8 cellular contexts compared by ENCODE assay signal in the genomic region with DNA sequence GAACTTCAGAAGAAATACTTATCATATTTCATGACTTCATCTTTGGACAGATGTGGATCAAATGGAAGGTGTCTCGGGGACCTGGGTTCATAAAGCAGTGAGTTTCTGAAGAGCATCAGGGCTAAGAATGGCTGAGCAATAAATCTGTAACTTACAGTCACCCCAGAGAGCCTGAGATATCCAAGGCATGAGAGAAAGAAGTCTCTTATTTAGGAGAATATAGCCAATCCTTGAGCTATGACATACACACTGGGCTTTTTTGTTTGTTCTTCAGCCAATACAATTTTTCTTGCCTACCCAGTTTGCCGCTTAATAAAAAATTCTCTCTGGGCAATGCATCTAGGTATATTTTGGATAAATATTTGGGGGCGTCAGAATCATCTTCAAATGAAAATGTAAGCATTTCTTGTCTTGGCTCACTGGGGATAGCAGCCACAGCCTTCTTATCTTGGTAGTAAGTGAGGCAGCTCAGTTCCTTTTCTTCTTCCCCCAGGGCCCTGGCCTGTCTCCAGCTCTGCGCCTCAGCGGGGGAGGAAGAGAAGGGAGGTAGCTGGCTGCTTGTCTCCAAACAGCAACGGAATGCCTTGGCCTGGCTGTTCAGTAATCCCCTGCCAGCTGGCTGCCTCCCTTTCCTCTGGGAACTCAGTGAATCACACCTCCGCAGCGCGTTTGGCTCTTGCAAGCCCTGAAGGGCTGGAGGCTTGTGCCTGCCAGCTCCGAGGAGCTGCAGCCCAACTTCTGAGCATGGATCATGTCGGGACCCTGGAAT.
DNase-seq lines count a peak whose midpoint lies in the region; ATAC-seq, FAIRE-seq and TF ChIP-seq lines count a peak whose summit lies in the region.

No MANE protein-coding gene starts in this region.

- H3K79me2 ChIP-seq in endothelial cell of umbilical vein (ENCODE audit: control insufficient read depth, insufficient read depth, low read length), result no peaks in the 10 kb centered on the region

- H2AFZ ChIP-seq in endothelial cell of umbilical vein (ENCODE audit: low read depth, low read length), result no peak overlapping the region

- no peaks in the 10 kb centered on the region for H3K36me3 ChIP-seq in endothelial cell of umbilical vein (ENCODE audit: control insufficient read depth in 2 of 2, extremely low read depth in 1 of 2, insufficient read depth in 2 of 2, low read length in 2 of 2)

- peak overlapping the region; percentile 34 for H3K4me3 Mint-ChIP-seq in mesothelial cell of epicardium

- in situ Hi-C loops in Caki2 (cut with HindIII; ENCODE audit: low pct_unique_long_range_greater_than_20kb, low sequenced_read_pairs), result no loop called here

- intact Hi-C loops in endothelial cell of umbilical vein (cut with micrococcal nuclease), result loop anchor here (1.0 kb wide), 1 partner anchor 14 kb away; no protein-coding TSS in a partner anchor

- H3K4me1 Mint-ChIP-seq in mesothelial cell of epicardium, result peaks cover 45% of the 10 kb centered on the region

- BruUV-seq in endothelial cell of umbilical vein (replicated peaks; lab: Mats Ljungman, UMichigan), result no TSS peak

- no peak overlapping the region for H3K9ac ChIP-seq in endothelial cell of umbilical vein (replicated peaks; ENCODE audit: extremely low read depth, insufficient read depth, low read length)

- ATAC-seq in HG03442 (IDR thresholded peaks at IDR 0.05; ENCODE audit: unreplicated experiment) (no peak), HG03354 (IDR thresholded peaks at IDR 0.05; ENCODE audit: poor library complexity, severe bottlenecking, unreplicated experiment) (no peak)

- H4K20me1 ChIP-seq in endothelial cell of umbilical vein (replicated peaks; ENCODE audit: control insufficient read depth, extremely low read depth, insufficient read depth, low read length), result no peaks in the 10 kb centered on the region

- no peaks in the 10 kb centered on the region for H3K9me3 ChIP-seq in endothelial cell of umbilical vein (replicated peaks; ENCODE audit: control insufficient read depth, insufficient read depth, low read length)

- no peaks in the 10 kb centered on the region for H3K27me3 Mint-ChIP-seq in mesothelial cell of epicardium (ENCODE audit: low read depth)

- H3K27me3 ChIP-seq in endothelial cell of umbilical vein (ENCODE audit: control insufficient read depth in 2 of 2, insufficient read depth in 2 of 2, low read length in 2 of 2), result peaks cover 0 to 2% of the 10 kb centered on the region in 2 experiments

- no peak overlapping the region for H3K27ac ChIP-seq in endothelial cell of umbilical vein (ENCODE audit: insufficient read depth, low read depth, low read length)

- dilution Hi-C loops in endothelial cell of umbilical vein (cut with MboI; ENCODE audit: extremely low pct_ligation_motif_present, low sequenced_read_pairs), result no loop called here

- peak; percentile 97 for FAIRE-seq in endothelial cell of umbilical vein (lab: Jason Lieb, UNC)

- POLR2A ChIA-PET in endothelial cell of umbilical vein (lab: Charles Lee), result no interaction called here

- H3K4me3 ChIP-seq in endothelial cell of umbilical vein (replicated peaks in 1 of 3; ENCODE audit: insufficient read depth in 1 of 3, low read depth in 1 of 3, low read length in 3 of 3), result no peak overlapping the region

- no peaks in the 10 kb centered on the region for H3K9me3 Mint-ChIP-seq in mesothelial cell of epicardium

- no peak overlapping the region for H3K4me2 ChIP-seq in endothelial cell of umbilical vein (ENCODE audit: insufficient read depth, low read length)

- H3K9me1 ChIP-seq in endothelial cell of umbilical vein (replicated peaks; ENCODE audit: control insufficient read depth, extremely low read depth, insufficient read depth, low read length), result no peaks in the 10 kb centered on the region

- H3K4me1 ChIP-seq in endothelial cell of umbilical vein (ENCODE audit: control insufficient read depth, extremely low read depth, insufficient read depth, low read length), result peaks cover 11% of the 10 kb centered on the region

- CTCF ChIA-PET in endothelial cell of umbilical vein (lab: Charles Lee), result interaction anchor here (0.8 to 4.9 kb wide), 11 partner anchors 9 to 921 kb away, joined by 3 to 59 read pairs (median 6); no protein-coding TSS in a partner anchor

- TF ChIP-seq CTCF in endothelial cell of umbilical vein (IDR thresholded peaks at IDR 0.05; ENCODE audit: extremely low read depth in 1 of 2, insufficient read depth in 1 of 2, low read depth in 1 of 2, low read length in 2 of 2) (no peak), mesothelial cell of epicardium (IDR thresholded peaks at IDR 0.05; ENCODE audit: unreplicated experiment) (no peak), GM10266 (IDR thresholded peaks at IDR 0.05; ENCODE audit: control insufficient read depth, insufficient read depth, low read depth, missing control alignments) (no peak)

- H3K36me3 Mint-ChIP-seq in mesothelial cell of epicardium, result peaks cover 3% of the 10 kb centered on the region

- DNase-seq in Caki2 (ENCODE audit: low read depth), result peak; percentile 79
- peak; percentile 98 for DNase-seq in endothelial cell of umbilical vein (ENCODE audit: low read depth, low spot score)
- DNase-seq in mesothelial cell of epicardium (ENCODE audit: low spot score in 2 of 2, unreplicated experiment in 2 of 2), result peak; percentile 83 to 93
- no peak for DNase-seq in activated CD8-positive, alpha-beta memory T cell treated with anti-CD3 and anti-CD28 coated beads, Interleukin-2, amount 50 U/mL, for 4 hours
- DNase-seq in GM10266 (ENCODE audit: extremely low spot score), result no peak

- peak overlapping the region; percentile 96 for H3K27ac Mint-ChIP-seq in mesothelial cell of epicardium

- no peak for TF ChIP-seq POLR2A in endothelial cell of umbilical vein (IDR thresholded peaks at IDR 0.05; ENCODE audit: low read depth, low read length)

TF ChIP-seq in PFSK-1, 5 proteins besides CTCF, POLR2A, EP300 and RAD21:
- TF ChIP-seq TAF1 (IDR thresholded peaks at IDR 0.05; ENCODE audit: borderline replicate concordance, insufficient read depth, low read length) (no peak), FOXP2 (optimal IDR thresholded peaks at IDR 0.05; ENCODE audit: borderline replicate concordance, extremely low read depth, extremely low read length, insufficient read depth) (peak; percentile 61), SIN3A (IDR thresholded peaks at IDR 0.05; ENCODE audit: borderline replicate concordance, insufficient read depth, low read length) (peak; percentile 65; the same call in 1 of the 2 replicates)

TF ChIP-seq in endothelial cell of umbilical vein, 7 proteins besides CTCF, POLR2A, EP300 and RAD21:
- TF ChIP-seq GATA2 (IDR thresholded peaks at IDR 0.05; ENCODE audit: insufficient read depth, insufficient read length, low read depth, low read length), result peak; percentile 71
- TF ChIP-seq POLR2AphosphoS5 (IDR thresholded peaks at IDR 0.05; ENCODE audit: insufficient read depth, low read depth, low read length), result peak; percentile 52
- peak; percentile 59 for TF ChIP-seq FOS (IDR thresholded peaks at IDR 0.05; ENCODE audit: borderline replicate concordance, insufficient read depth, low read length)
- TF ChIP-seq JUN (IDR thresholded peaks at IDR 0.05; ENCODE audit: borderline replicate concordance, insufficient read depth, insufficient read length, low read depth), result no peak
- no peak for TF ChIP-seq MYC (IDR thresholded peaks at IDR 0.05; ENCODE audit: low read depth, low read length)
- TF ChIP-seq EZH2 (IDR thresholded peaks at IDR 0.05; ENCODE audit: borderline replicate concordance, low read depth, low read length, severe bottlenecking), result no peak
- TF ChIP-seq, protein P1, sequence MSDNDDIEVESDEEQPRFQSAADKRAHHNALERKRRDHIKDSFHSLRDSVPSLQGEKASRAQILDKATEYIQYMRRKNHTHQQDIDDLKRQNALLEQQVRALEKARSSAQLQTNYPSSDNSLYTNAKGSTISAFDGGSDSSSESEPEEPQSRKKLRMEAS (IDR thresholded peaks at IDR 0.05; ENCODE audit: insufficient read depth, insufficient read length), result no peak

Comparison
In these comparisons a context has a peak if more than half of its experiments do, and no peak if none do; other contexts are left out.
1. DNase-seq: peak in Caki2 (single experiment), endothelial cell of umbilical vein (single experiment) and mesothelial cell of epicardium (2 of 2); none in activated CD8-positive, alpha-beta memory T cell treated with anti-CD3 and anti-CD28 coated beads, Interleukin-2, amount 50 U/mL, for 4 hours (single experiment) and GM10266 (single experiment).